Comparison of ENCODE assay signal across 26 cellular contexts in the genomic region with DNA sequence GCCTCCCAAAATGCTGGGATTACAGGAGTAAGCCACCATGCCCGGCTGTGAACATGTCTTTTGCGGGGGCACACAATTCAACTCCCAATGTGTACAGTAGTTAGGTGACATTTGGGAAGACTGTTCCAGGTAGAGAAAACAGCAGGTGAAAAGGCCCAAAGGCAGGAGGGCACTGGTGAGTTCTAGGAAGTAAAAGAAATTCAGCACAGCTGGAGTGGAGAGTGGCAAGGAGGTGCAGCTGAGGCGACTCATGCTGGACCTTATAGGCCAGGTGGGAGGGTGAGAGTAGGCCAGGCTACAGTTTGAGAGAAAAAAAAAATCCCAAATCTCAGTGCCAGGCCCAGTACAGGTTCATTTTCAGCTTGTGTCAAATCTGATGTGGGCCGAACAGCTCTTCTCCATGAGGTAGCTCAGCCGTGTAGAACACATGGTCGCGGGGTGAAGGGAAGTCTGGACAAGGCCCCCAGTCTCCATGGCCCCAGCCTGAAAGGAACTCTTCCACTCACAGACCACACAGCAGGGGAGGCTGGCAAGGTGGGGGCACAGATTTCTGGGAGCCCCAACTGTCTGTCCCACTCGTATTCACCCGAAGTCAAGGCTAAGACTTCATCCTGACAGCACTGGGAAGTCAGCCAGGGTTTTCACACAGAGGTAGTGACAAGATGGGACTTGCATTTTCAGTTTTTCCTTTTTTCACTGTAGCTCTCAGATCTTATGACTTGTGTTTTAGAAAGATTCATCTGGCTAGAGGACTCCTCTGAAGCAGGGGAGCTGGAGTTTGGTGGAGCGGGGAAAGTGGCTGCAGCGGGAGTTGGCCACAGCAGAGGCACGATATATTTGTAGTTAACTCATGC. TPM values are rescaled to one million over a fixed set of nuclear protein-coding genes. Genes with fewer than 3 reads are reported as not detected.
DNase-seq lines count a peak whose midpoint lies in the region; ATAC-seq, FAIRE-seq and TF ChIP-seq lines count a peak whose summit lies in the region.
"Had no signal": no experiment of that assay in that cellular context is flagged by ENCODE, and none has a peak within 500 bp of the region (broad histone marks: within the 10 kb centered on the region; RNA-seq: fewer than 3 reads in every experiment).

No MANE protein-coding gene starts in this region.

- ATAC-seq in WTC11 = no peak
- no peak for ATAC-seq in activated CD8-positive, alpha-beta T cell treated with anti-CD3 and anti-CD28 coated beads for 36 hours
- ATAC-seq: GM23338 had no signal

- no peak overlapping the region for H3K4me3 Mint-ChIP-seq in WTC11
- no peak overlapping the region for H3K4me3 Mint-ChIP-seq in progenitor cell of endocrine pancreas (ENCODE audit: low read depth)
- H3K4me3 Mint-ChIP-seq in activated CD8-positive, alpha-beta T cell treated with anti-CD3 and anti-CD28 coated beads for 36 hours = no peak overlapping the region
- H3K4me3 Mint-ChIP-seq: activated naive CD8-positive, alpha-beta T cell treated with anti-CD3 and anti-CD28 coated beads for 36 hours; activated T-helper 1 cell treated with anti-CD3 and anti-CD28 coated beads, Interleukin-12 subunit alpha, Interleukin-12 subunit beta, Interleukin-2, Interleukin-4 antibody, amounts not matched to agents 30 ng/mL and 10 ng/mL and 1 ng/mL, durations not matched to agents 14 hours and 24 hours and 36 hours; CD14-positive monocyte; GM23338 had no signal

- no peak for FAIRE-seq in D721Med (lab: Jason Lieb, UNC)
- FAIRE-seq: GM12892 had no signal

- H3K9me3 Mint-ChIP-seq in WTC11 = no peaks in the 10 kb centered on the region
- no peaks in the 10 kb centered on the region for H3K9me3 Mint-ChIP-seq in progenitor cell of endocrine pancreas (ENCODE audit: low read depth)
- no peaks in the 10 kb centered on the region for H3K9me3 Mint-ChIP-seq in activated CD8-positive, alpha-beta T cell treated with anti-CD3 and anti-CD28 coated beads for 36 hours
- H3K9me3 Mint-ChIP-seq: activated T-helper 1 cell treated with anti-CD3 and anti-CD28 coated beads, Interleukin-12 subunit alpha, Interleukin-12 subunit beta, Interleukin-2, Interleukin-4 antibody, amounts not matched to agents 30 ng/mL and 10 ng/mL and 1 ng/mL, durations not matched to agents 14 hours and 24 hours and 36 hours; CD14-positive monocyte had no signal

- H3K4me3 ChIP-seq in esophagus squamous epithelium = no peak overlapping the region
- H3K4me3 ChIP-seq: GM23338, testis, vagina had no signal

- WGBS in esophagus squamous epithelium, 2 donors = 50 to 63% methylated on average over 12 of the region's 12 CpGs

- peaks cover 20% of the 10 kb centered on the region for H3K27me3 Mint-ChIP-seq in WTC11 (ENCODE audit: low read depth)
- H3K27me3 Mint-ChIP-seq in progenitor cell of endocrine pancreas = peaks cover 6% of the 10 kb centered on the region
- H3K27me3 Mint-ChIP-seq in activated CD8-positive, alpha-beta T cell treated with anti-CD3 and anti-CD28 coated beads for 36 hours = peaks cover 2% of the 10 kb centered on the region

- TF ChIP-seq CTCF in WTC11 (IDR thresholded peaks at IDR 0.05) (no peak), esophagus squamous epithelium (IDR thresholded peaks at IDR 0.05) (no peak), progenitor cell of endocrine pancreas (IDR thresholded peaks at IDR 0.05; ENCODE audit: unreplicated experiment) (no peak), D721Med (IDR thresholded peaks at IDR 0.05; ENCODE audit: insufficient read depth, missing control alignments) (no peak)
- TF ChIP-seq CTCF in activated CD8-positive, alpha-beta T cell treated with anti-CD3 and anti-CD28 coated beads for 36 hours (IDR thresholded peaks at IDR 0.05) = no peak

- H3K27ac Mint-ChIP-seq in WTC11 (no peak overlapping the region), progenitor cell of endocrine pancreas (peak overlapping the region; percentile 27)
- no peak overlapping the region for H3K27ac Mint-ChIP-seq in activated CD8-positive, alpha-beta T cell treated with anti-CD3 and anti-CD28 coated beads for 36 hours
- H3K27ac Mint-ChIP-seq: activated naive CD8-positive, alpha-beta T cell treated with anti-CD3 and anti-CD28 coated beads for 36 hours; activated T-helper 1 cell treated with anti-CD3 and anti-CD28 coated beads, Interleukin-12 subunit alpha, Interleukin-12 subunit beta, Interleukin-2, Interleukin-4 antibody, amounts not matched to agents 30 ng/mL and 10 ng/mL and 1 ng/mL, durations not matched to agents 14 hours and 24 hours and 36 hours; GM23338 had no signal

- H3K36me3 Mint-ChIP-seq in WTC11 (peaks cover 3% of the 10 kb centered on the region), progenitor cell of endocrine pancreas (ENCODE audit: insufficient read depth) (peaks cover 2% of the 10 kb centered on the region)
- peaks cover 3% of the 10 kb centered on the region for H3K36me3 Mint-ChIP-seq in activated CD8-positive, alpha-beta T cell treated with anti-CD3 and anti-CD28 coated beads for 36 hours (ENCODE audit: low read depth)
- H3K36me3 Mint-ChIP-seq: CD14-positive monocyte had no signal

- POLR2A ChIA-PET in WTC11 (lab: Charles Lee) = no interaction called here
- POLR2A ChIA-PET in activated CD8-positive, alpha-beta T cell treated with anti-CD3 and anti-CD28 coated beads for 36 hours (lab: Charles Lee) = interaction anchor here (0.7 kb wide), 1 partner anchor 14 kb away, joined by 3 read pairs; no protein-coding TSS in a partner anchor

- no peaks in the 10 kb centered on the region for H3K36me3 ChIP-seq in esophagus squamous epithelium
- H3K36me3 ChIP-seq: vagina had no signal

- H3K27ac ChIP-seq in esophagus squamous epithelium = peak overlapping the region in 3 of 4 donors; percentile 61 to 69 (median 64)
- H3K27ac ChIP-seq: 22Rv1, testis, vagina had no signal

- peaks cover 0 to 39% (median 11%) of the 10 kb centered on the region in 3 donors for H3K4me1 ChIP-seq in esophagus squamous epithelium
- H3K4me1 ChIP-seq: testis had no signal

- H3K4me1 Mint-ChIP-seq in WTC11 (peaks cover 14% of the 10 kb centered on the region), progenitor cell of endocrine pancreas (ENCODE audit: low read depth) (peaks cover 2% of the 10 kb centered on the region)
- peaks cover 9% of the 10 kb centered on the region for H3K4me1 Mint-ChIP-seq in activated CD8-positive, alpha-beta T cell treated with anti-CD3 and anti-CD28 coated beads for 36 hours (ENCODE audit: low read depth)

- H3K9me3 ChIP-seq in esophagus squamous epithelium = no peaks in the 10 kb centered on the region
- H3K9me3 ChIP-seq: testis, vagina had no signal

- CTCF ChIA-PET in WTC11 (lab: Charles Lee) = interaction anchor here (0.6 to 1.6 kb wide), 4 partner anchors 16 to 124 kb away, joined by 3 to 5 read pairs (median 4); a partner anchor contains a TSS
- CTCF ChIA-PET in activated CD8-positive, alpha-beta T cell treated with anti-CD3 and anti-CD28 coated beads for 36 hours (lab: Charles Lee) = no interaction called here

- DNase-seq in DMS 273 (lab: John Stamatoyannopoulos, UW; ENCODE audit: unreplicated experiment) (peak; percentile 56), DMS 273 treated with DMSO at 0.1 percent for 48 hours (lab: John Stamatoyannopoulos, UW) (no peak), WTC11 (ENCODE audit: low spot score) (peak; percentile 6), esophagus squamous epithelium (lab: John Stamatoyannopoulos, UW) (no peak), progenitor cell of endocrine pancreas (ENCODE audit: low spot score, unreplicated experiment) (no peak), D721Med (ENCODE audit: insufficient read length, low spot score) (no peak), C1 segment of cervical spinal cord (lab: John Stamatoyannopoulos, UW) (no peak)
- DNase-seq in activated CD8-positive, alpha-beta T cell treated with anti-CD3 and anti-CD28 coated beads for 36 hours = no peak
- DNase-seq: activated CD4-positive, CD25-positive, alpha-beta regulatory T cell; activated naive CD8-positive, alpha-beta T cell treated with anti-CD3 and anti-CD28 coated beads for 36 hours; head of caudate nucleus; NCI-H187 treated with DMSO at 0.1 percent for 48 hours; NCI-H526 treated with DMSO at 0.1 percent for 48 hours; SIG-M5; stimulated activated naive CD4-positive, alpha-beta T cell treated with Interleukin-2 at 50 U/mL for 16 hours; T-helper 1 cell; testis had no signal

- no peak for TF ChIP-seq POLR2A in esophagus squamous epithelium (IDR thresholded peaks at IDR 0.05)

- intact Hi-C loops in esophagus squamous epithelium (cut with DNase I) = no loop called here
- intact Hi-C loops in activated CD8-positive, alpha-beta T cell treated with anti-CD3 and anti-CD28 coated beads for 36 hours (cut with micrococcal nuclease) = no loop called here

- H3K27me3 ChIP-seq in esophagus squamous epithelium = no peaks in the 10 kb centered on the region
- H3K27me3 ChIP-seq: testis, vagina had no signal

TF ChIP-seq in WTC11, 78 proteins besides CTCF, POLR2A, EP300 and RAD21 (continues in another document):
- TF ChIP-seq TEAD4 (CRISPR knock-in tag; IDR thresholded peaks at IDR 0.05) (no peak), ZNF396 (CRISPR knock-in tag; IDR thresholded peaks at IDR 0.05; ENCODE audit: borderline replicate concordance) (no peak), SOX15 (CRISPR knock-in tag; IDR thresholded peaks at IDR 0.05) (no peak), ESRRA (CRISPR knock-in tag; IDR thresholded peaks at IDR 0.05; ENCODE audit: borderline replicate concordance) (no peak), ZNF263 (CRISPR knock-in tag; IDR thresholded peaks at IDR 0.05; ENCODE audit: low read depth) (no peak)

RNA-seq across cellular contexts. Expression of a gene that starts 4.5 kb away (rescaled TPM):
- 414 to 457 TPM (median 419 TPM) in 3 replicates for total RNA-seq in WTC11 (2021)
- 100 to 1,000 TPM; 123 to 150 (median 135) TPM for total RNA-seq in esophagus squamous epithelium
- 214 and 223 TPM in 2 replicates for total RNA-seq in progenitor cell of endocrine pancreas
- 100 to 1,000 TPM; 392 to 399 TPM for total RNA-seq in activated CD8-positive, alpha-beta T cell treated with anti-CD3 and anti-CD28 coated beads for 36 hours

RNA-seq across cellular contexts. Expression of a gene that starts 12.6 kb away (rescaled TPM):
- total RNA-seq in WTC11 (2021) (not detected in 3 replicates), esophagus squamous epithelium (not detected), progenitor cell of endocrine pancreas (not detected in 2 replicates)
- not detected for total RNA-seq in activated CD8-positive, alpha-beta T cell treated with anti-CD3 and anti-CD28 coated beads for 36 hours
- total RNA-seq: activated naive CD8-positive, alpha-beta T cell treated with anti-CD3 and anti-CD28 coated beads for 36 hours; activated T-helper 1 cell treated with anti-CD3 and anti-CD28 coated beads, Interleukin-12 subunit alpha, Interleukin-12 subunit beta, Interleukin-2, Interleukin-4 antibody, amounts not matched to agents 30 ng/mL and 10 ng/mL and 1 ng/mL, durations not matched to agents 14 hours and 24 hours and 36 hours; aorta; cerebellum; lung microvascular endothelial cell; vagina had no signal

RNA-seq across cellular contexts. Expression of a gene that starts 32.8 kb away (rescaled TPM):
- total RNA-seq in WTC11 (2021) = 30.9 to 41.7 TPM (median 31.7 TPM) in 3 replicates
- total RNA-seq in esophagus squamous epithelium = 10 to 100 TPM; 15.8 to 57.4 (median 21.9) TPM
- total RNA-seq in progenitor cell of endocrine pancreas = 113 and 123 TPM in 2 replicates
- total RNA-seq in activated CD8-positive, alpha-beta T cell treated with anti-CD3 and anti-CD28 coated beads for 36 hours = 10 to 100 TPM; 60.4 to 62.1 TPM

RNA-seq across cellular contexts. Expression of a gene that starts 46.1 kb away (rescaled TPM):
- 263 to 269 TPM (median 264 TPM) in 3 replicates for total RNA-seq in WTC11 (2021)
- 100 to 1,000 TPM; 288 to 408 (median 358) TPM for total RNA-seq in esophagus squamous epithelium
- total RNA-seq in progenitor cell of endocrine pancreas = 114 and 119 TPM in 2 replicates
- 100 to 1,000 TPM; 287 to 296 TPM for total RNA-seq in activated CD8-positive, alpha-beta T cell treated with anti-CD3 and anti-CD28 coated beads for 36 hours

Comparison
In these comparisons a context has a peak if more than half of its experiments do, and no peak if none do; other contexts are left out.
1. DNase-seq: peak in DMS 273 (single experiment) and WTC11 (single experiment); none in DMS 273 treated with DMSO at 0.1 percent for 48 hours (single experiment), esophagus squamous epithelium (single experiment), progenitor cell of endocrine pancreas (single experiment), D721Med (single experiment), activated CD8-positive, alpha-beta T cell treated with anti-CD3 and anti-CD28 coated beads for 36 hours (single experiment) and C1 segment of cervical spinal cord (0 of 14).